In the genomic region with DNA sequence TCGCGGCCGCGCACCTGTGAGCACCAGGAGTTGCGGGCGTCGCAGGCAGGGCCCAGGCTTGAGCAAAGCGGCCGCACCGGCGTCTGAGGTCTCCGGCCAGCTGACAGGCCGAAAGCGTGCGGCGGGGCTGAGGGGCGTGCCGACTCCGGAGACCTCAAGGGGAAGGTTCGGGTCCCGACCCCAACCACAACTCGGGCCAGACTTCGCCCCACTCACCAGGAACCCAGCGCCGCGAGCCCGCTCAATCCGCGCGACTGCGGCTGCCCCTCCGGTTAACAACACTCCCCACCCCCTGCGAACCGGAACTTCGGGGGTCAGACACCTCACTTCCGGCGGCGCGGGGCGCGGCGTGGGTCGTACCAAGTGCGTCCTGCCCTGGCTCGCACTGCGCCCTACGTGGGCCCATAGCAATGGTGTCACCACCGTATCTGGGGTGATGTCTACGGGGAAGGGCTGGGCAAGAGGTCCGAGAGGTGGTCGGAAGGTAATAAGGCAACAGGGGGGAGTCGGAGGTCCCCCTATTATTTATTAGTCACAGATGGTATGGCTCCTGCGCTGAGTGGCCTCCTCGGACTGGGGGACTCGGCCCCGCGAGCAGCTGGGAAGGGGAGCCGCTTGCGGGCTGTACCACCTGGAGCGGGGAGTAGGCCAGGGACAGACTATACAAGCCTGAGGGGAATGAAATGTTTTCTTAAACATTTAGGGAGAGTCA, we compare ENCODE assay signal across 7 cellular contexts. TPM values are rescaled to one million over a fixed set of nuclear protein-coding genes. Genes with fewer than 3 reads are reported as not detected.
DNase-seq lines count a peak whose midpoint lies in the region; ATAC-seq and TF ChIP-seq lines count a peak whose summit lies in the region.

A gene (minus strand): TSS at position 280 of the 712 bp plus-strand sequence. CDS start 918 bp downstream, outside the sequence.

- H3K9me3 ChIP-seq in sigmoid colon = no peaks in the 10 kb centered on the region

- TF ChIP-seq EP300 in sigmoid colon (IDR thresholded peaks at IDR 0.05) = peak in 1 of 4 donors; percentile 40

- intact Hi-C loops in sigmoid colon (cut with DNase I) = loop anchor here (2.0 to 5.0 kb wide), 2 partner anchors 46 to 128 kb away; a partner anchor contains a TSS

- H3K27me3 ChIP-seq in sigmoid colon = no peaks in the 10 kb centered on the region

- peak; percentile 61 for DNase-seq in NCI-H2029 treated with DMSO at 0.1 percent for 48 hours (lab: John Stamatoyannopoulos, UW)
- DNase-seq in T1000 (lab: John Stamatoyannopoulos, UW) = peak; percentile 89
- peak; percentile 95 for DNase-seq in astrocyte of the hippocampus (ENCODE audit: low read depth, low spot score)
- peak; percentile 63 to 98 (median 87) for DNase-seq in hypothalamus (lab: John Stamatoyannopoulos, UW)
- DNase-seq in sigmoid colon = peak; percentile 96

- peak within 1 kb of the TSS; percentile 83 to 93 (median 90) for H3K4me3 ChIP-seq in sigmoid colon

- peak within 1 kb of the TSS; percentile 94 to 98 (median 96) for H3K27ac ChIP-seq in sigmoid colon

- TF ChIP-seq CTCF in sigmoid colon (IDR thresholded peaks at IDR 0.05) = no peak

- 0% methylated on average over 60 of the region's 60 CpGs for WGBS in sigmoid colon, 2 donors

- peaks cover 18 to 37% (median 33%) of the 10 kb centered on the region in 4 donors for H3K36me3 ChIP-seq in sigmoid colon

- peak; percentile 61 for ATAC-seq in GM18511 (IDR thresholded peaks at IDR 0.05; ENCODE audit: unreplicated experiment)
- ATAC-seq in HG02973 (IDR thresholded peaks at IDR 0.05; ENCODE audit: unreplicated experiment) = peak; percentile 50

- TF ChIP-seq POLR2A in sigmoid colon (IDR thresholded peaks at IDR 0.05) = peak; percentile 97 to 98

- H3K4me1 ChIP-seq in sigmoid colon = peaks cover 0 to 31% (median 25%) of the 10 kb centered on the region in 4 donors

RNA-seq across cellular contexts. Expression of the gene that starts here (rescaled TPM):
- 10 to 100 TPM; 17.1 to 36.0 (median 24.3) TPM for total RNA-seq in sigmoid colon
- polyA plus RNA-seq in sigmoid colon = 10 to 100 TPM in 1 of 3 donors, 1 to 10 TPM in 2; 5.1 to 43.5 (median 7.2) TPM

Comparison
In these comparisons a context has a peak if more than half of its experiments do, and no peak if none do; other contexts are left out.
1. Peak in every context shown above with its lines: DNase-seq, ATAC-seq, H3K4me3 ChIP-seq and H3K27ac ChIP-seq.